In genomic region chr6:116386581-116387299, GRCh38 we compare ENCODE assay signal across 9 cellular contexts. TPM values are rescaled to one million over a fixed set of nuclear protein-coding genes. Genes with fewer than 3 reads are reported as not detected.
DNase-seq lines count a peak whose midpoint lies in the region; TF ChIP-seq lines count a peak whose summit lies in the region.
"Had no signal": no experiment of that assay in that cellular context is flagged by ENCODE, and none has a peak within 500 bp of the region (broad histone marks: within the 10 kb centered on the region; RNA-seq: fewer than 3 reads in every experiment).

No MANE protein-coding gene starts in this region.

- H3K9me3 ChIP-seq in transverse colon = no peaks in the 10 kb centered on the region

- H3K36me3 ChIP-seq in transverse colon = no peaks in the 10 kb centered on the region

- in situ Hi-C loops in transverse colon (cut with MboI; ENCODE audit: low pct_ligation_motif_present in 1 of 4, low pct_unique_long_range_greater_than_20kb in 1 of 4, low sequenced_read_pairs in 3 of 4) = no loop called here

- intact Hi-C loops in transverse colon (cut with DNase I; ENCODE audit: low total_unique reads) = no loop called here

- H3K27me3 Mint-ChIP-seq in activated T-cell treated with anti-CD3 and anti-CD28 coated beads, Interleukin-2, amount 50 U/mL, for 24 hours = no peaks in the 10 kb centered on the region

- H3K9me3 Mint-ChIP-seq in activated T-cell treated with anti-CD3 and anti-CD28 coated beads, Interleukin-2, amount 50 U/mL, for 24 hours = no peaks in the 10 kb centered on the region

- TF ChIP-seq EP300 in transverse colon (IDR thresholded peaks at IDR 0.05; ENCODE audit: low read depth) = no peak

- H3K27ac ChIP-seq in transverse colon = peak overlapping the region in 3 of 4 donors; percentile 6 to 39 (median 29)
- H3K27ac ChIP-seq: C4-2B had no signal

- peaks cover 24% of the 10 kb centered on the region for H3K4me1 Mint-ChIP-seq in activated T-cell treated with anti-CD3 and anti-CD28 coated beads, Interleukin-2, amount 50 U/mL, for 24 hours (ENCODE audit: low read depth)

- 61 to 68% methylated on average over 3 to 4 of the region's 4 CpGs for WGBS in transverse colon (ENCODE audit: low coverage in 1 of 2), 2 donors

- no peak overlapping the region for H3K4me3 Mint-ChIP-seq in activated T-cell treated with anti-CD3 and anti-CD28 coated beads, Interleukin-2, amount 50 U/mL, for 24 hours

- H3K27me3 ChIP-seq in transverse colon = no peaks in the 10 kb centered on the region

- TF ChIP-seq CTCF in transverse colon (IDR thresholded peaks at IDR 0.05) = no peak

- no peak for DNase-seq in activated T-cell treated with anti-CD3 and anti-CD28 coated beads, Interleukin-2, amount 50 U/mL, for 24 hours
- no peak for DNase-seq in activated T-cell treated with anti-CD3 and anti-CD28 coated beads, Interleukin-2, amount 50 U/mL, for 1 hour
- peak; percentile 16 for DNase-seq in NCI-H69 (lab: John Stamatoyannopoulos, UW)
- peak; percentile 90 for DNase-seq in fibroblast of peridontal ligament (ENCODE audit: extremely low read depth)
- no peak for DNase-seq in transverse colon
- DNase-seq in stimulated activated CD4-positive, alpha-beta T cell treated with anti-CD3 and anti-CD28 coated beads, Interleukin-4, amount 100 ng/mL, for 1 hour = no peak
- no peak for DNase-seq in RKO (ENCODE audit: low spot score)
- no peak for DNase-seq in DMS114 treated with DMSO at 0.1 percent for 48 hours (lab: John Stamatoyannopoulos, UW; ENCODE audit: unreplicated experiment)

- H3K4me1 ChIP-seq in transverse colon = peaks cover 0 to 45% (median 7%) of the 10 kb centered on the region in 4 donors

- peak overlapping the region; percentile 45 for H3K27ac Mint-ChIP-seq in activated T-cell treated with anti-CD3 and anti-CD28 coated beads, Interleukin-2, amount 50 U/mL, for 24 hours

- H3K4me3 ChIP-seq in transverse colon = no peak overlapping the region

- TF ChIP-seq POLR2A in transverse colon (IDR thresholded peaks at IDR 0.05) = no peak

- no peaks in the 10 kb centered on the region for H3K36me3 Mint-ChIP-seq in activated T-cell treated with anti-CD3 and anti-CD28 coated beads, Interleukin-2, amount 50 U/mL, for 24 hours (ENCODE audit: low read depth)

RNA-seq across cellular contexts. Expression of gene DSE, which starts 16.0 kb away (rescaled TPM):
- 10 to 100 TPM in 2 of 4 donors, 1 to 10 TPM in 2; 3.8 to 16.7 (median 9.2) TPM for total RNA-seq in transverse colon

Comparison
In these comparisons a context has a peak if more than half of its experiments do, and no peak if none do; other contexts are left out.
1. DNase-seq: peak in NCI-H69 (single experiment) and fibroblast of peridontal ligament (single experiment); none in activated T-cell treated with anti-CD3 and anti-CD28 coated beads, Interleukin-2, amount 50 U/mL, for 24 hours (single experiment), activated T-cell treated with anti-CD3 and anti-CD28 coated beads, Interleukin-2, amount 50 U/mL, for 1 hour (single experiment), transverse colon (single experiment), stimulated activated CD4-positive, alpha-beta T cell treated with anti-CD3 and anti-CD28 coated beads, Interleukin-4, amount 100 ng/mL, for 1 hour (single experiment), RKO (single experiment) and DMS114 treated with DMSO at 0.1 percent for 48 hours (single experiment).